Comparison of ENCODE assay signal across 8 cellular contexts in genomic region chr14:52729925-52730707, GRCh38. TPM values are rescaled to one million over a fixed set of nuclear protein-coding genes. Genes with fewer than 3 reads are reported as not detected.
DNase-seq lines count a peak whose midpoint lies in the region; ATAC-seq and TF ChIP-seq lines count a peak whose summit lies in the region.

Gene STYX, plus strand, starts transcription at chr14:52730166. Its CDS starts 309 bp downstream, at chr14:52730475.

- H3K36me3 ChIP-seq in KOPT-K1 (ENCODE audit: insufficient read depth, low read length) (peaks cover 51% of the 10 kb centered on the region), Peyer's patch (peaks cover 0 to 36% (median 0%) of the 10 kb centered on the region in 3 donors), esophagus muscularis mucosa (peaks cover 7 to 44% (median 29%) of the 10 kb centered on the region in 4 donors), muscle layer of duodenum (ENCODE audit: control insufficient read depth in 1 of 2, insufficient read depth in 2 of 2, low read length in 2 of 2) (peaks cover 8 to 31% of the 10 kb centered on the region in 2 donors)

- H3K27ac ChIP-seq in KOPT-K1 (ENCODE audit: low read depth, low read length, poor library complexity, severe bottlenecking) (peak within 1 kb of the TSS; percentile 76), Peyer's patch (peak within 1 kb of the TSS; percentile 83 to 88 (median 87)), esophagus muscularis mucosa (replicated peaks in 1 of 4) (peak within 1 kb of the TSS; percentile 88 to 94 (median 90)), muscle layer of duodenum (ENCODE audit: low read length) (peak within 1 kb of the TSS; percentile 80)

- H3K27me3 ChIP-seq in Peyer's patch (peaks cover 0 to 3% of the 10 kb centered on the region in 2 donors), esophagus muscularis mucosa (no peaks in the 10 kb centered on the region), muscle layer of duodenum (ENCODE audit: low read depth, low read length) (no peaks in the 10 kb centered on the region)

- H3K4me3 ChIP-seq in Peyer's patch (peak within 1 kb of the TSS; percentile 82 to 89 (median 87)), esophagus muscularis mucosa (peak within 1 kb of the TSS; percentile 83 to 96 (median 92)), muscle layer of duodenum (ENCODE audit: low read depth in 1 of 2, low read length in 2 of 2) (peak within 1 kb of the TSS; percentile 58 to 76)

- TF ChIP-seq POLR2A in Peyer's patch (IDR thresholded peaks at IDR 0.05) (peak; percentile 65 to 87), esophagus muscularis mucosa (IDR thresholded peaks at IDR 0.05; ENCODE audit: low read depth) (no peak)

- TF ChIP-seq EP300 in esophagus muscularis mucosa (IDR thresholded peaks at IDR 0.05), result no peak

- H3K9me3 ChIP-seq in KOPT-K1 (ENCODE audit: insufficient read depth, low read length, poor library complexity, severe bottlenecking), result no peaks in the 10 kb centered on the region
- no peaks in the 10 kb centered on the region for H3K9me3 ChIP-seq in Peyer's patch
- H3K9me3 ChIP-seq in esophagus muscularis mucosa, result no peaks in the 10 kb centered on the region
- H3K9me3 ChIP-seq in muscle layer of duodenum (ENCODE audit: control insufficient read depth in 1 of 2, low read length in 2 of 2), result no peaks in the 10 kb centered on the region

- peak; percentile 99 for DNase-seq in DMS79 treated with DMSO at 0.1 percent for 48 hours (lab: John Stamatoyannopoulos, UW)
- peak; percentile 99 to 100 (median 100) for DNase-seq in Peyer's patch
- DNase-seq in activated T-cell treated with anti-CD3 and anti-CD28 coated beads, Interleukin-2, amount 50 U/mL, for 48 hours, result peak; percentile 99
- DNase-seq in esophagus muscularis mucosa (ENCODE audit: extremely low spot score), result peak; percentile 99
- DNase-seq in stimulated activated CD8-positive, alpha-beta memory T cell treated with anti-CD3 and anti-CD28 coated beads, Interleukin-7, amount 100 ng/mL, for 24 hours (ENCODE audit: low read depth), result peak; percentile 97

- H3K4me1 ChIP-seq in Peyer's patch (peaks cover 0 to 4% (median 0%) of the 10 kb centered on the region in 4 donors), esophagus muscularis mucosa (peaks cover 8 to 28% (median 17%) of the 10 kb centered on the region in 4 donors), muscle layer of duodenum (ENCODE audit: control insufficient read depth in 1 of 2, insufficient read depth in 2 of 2, low read length in 2 of 2) (peaks cover 0 to 8% of the 10 kb centered on the region in 2 donors)

- intact Hi-C loops in esophagus muscularis mucosa (cut with DNase I), result no loop called here

- TF ChIP-seq CTCF in Peyer's patch (IDR thresholded peaks at IDR 0.05) (peak; percentile 27 to 47 (median 41)), esophagus muscularis mucosa (IDR thresholded peaks at IDR 0.05) (peak in 2 of 3 experiments; percentile 28 to 45)

- ATAC-seq in GM21825 (IDR thresholded peaks at IDR 0.05; ENCODE audit: unreplicated experiment), result peak; percentile 94

- 0% methylated on average over 26 of the region's 72 CpGs for WGBS in esophagus muscularis mucosa

RNA-seq across cellular contexts. Expression of gene STYX, which starts in this region (rescaled TPM):
- total RNA-seq in Peyer's patch (10 to 100 TPM in 2 of 4 donors, 1 to 10 TPM in 2; 8.8 to 10.7 (median 9.9) TPM), esophagus muscularis mucosa (10 to 100 TPM; 16.6 to 25.2 (median 20.7) TPM)

Comparison
In these comparisons a context has a peak if more than half of its experiments do, and no peak if none do; other contexts are left out.
1. Peak in every context shown above with its lines: DNase-seq, ATAC-seq, H3K4me3 ChIP-seq and H3K27ac ChIP-seq.